ENCODE assay signal across 1 cellular context in genomic region chr15:83011271-83012037, GRCh38.
TF ChIP-seq lines count a peak whose summit lies in the region.

Gene C15orf40, minus strand, starts transcription at chr15:83011639. Its CDS starts 32 bp downstream, at chr15:83011607.

TF ChIP-seq in HepG2, 621 proteins besides CTCF, POLR2A, EP300 and RAD21 (continued from another document and continues in another):
- TF ChIP-seq, protein P1, sequence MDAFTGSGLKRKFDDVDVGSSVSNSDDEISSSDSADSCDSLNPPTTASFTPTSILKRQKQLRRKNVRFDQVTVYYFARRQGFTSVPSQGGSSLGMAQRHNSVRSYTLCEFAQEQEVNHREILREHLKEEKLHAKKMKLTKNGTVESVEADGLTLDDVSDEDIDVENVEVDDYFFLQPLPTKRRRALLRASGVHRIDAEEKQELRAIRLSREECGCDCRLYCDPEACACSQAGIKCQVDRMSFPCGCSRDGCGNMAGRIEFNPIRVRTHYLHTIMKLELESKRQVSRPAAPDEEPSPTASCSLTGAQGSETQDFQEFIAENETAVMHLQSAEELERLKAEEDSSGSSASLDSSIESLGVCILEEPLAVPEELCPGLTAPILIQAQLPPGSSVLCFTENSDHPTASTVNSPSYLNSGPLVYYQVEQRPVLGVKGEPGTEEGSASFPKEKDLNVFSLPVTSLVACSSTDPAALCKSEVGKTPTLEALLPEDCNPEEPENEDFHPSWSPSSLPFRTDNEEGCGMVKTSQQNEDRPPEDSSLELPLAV (CRISPR knock-in tag; conservative IDR thresholded peaks at IDR 0.05; ENCODE audit: low read depth) = 0 out of 2 replicates have a peak, but pooled peaks have one; percentile 47
- TF ChIP-seq EHMT2 (IDR thresholded peaks at IDR 0.05; ENCODE audit: borderline replicate concordance, low read depth, low read length) (no peak), SIN3A (IDR thresholded peaks at IDR 0.05; ENCODE audit: borderline replicate concordance, low read depth, low read length) (no peak), MED8 (CRISPR knock-in tag; IDR thresholded peaks at IDR 0.05; ENCODE audit: insufficient replicate concordance) (peak; percentile 69), FUBP1 (CRISPR knock-in tag; IDR thresholded peaks at IDR 0.05; ENCODE audit: borderline replicate concordance) (no peak), NR1H2 (CRISPR knock-in tag; IDR thresholded peaks at IDR 0.05; ENCODE audit: borderline replicate concordance, low read depth) (no peak), RAD51 (IDR thresholded peaks at IDR 0.05; ENCODE audit: borderline replicate concordance) (no peak), MYNN (CRISPR knock-in tag; IDR thresholded peaks at IDR 0.05; ENCODE audit: low read depth) (peak; percentile 88; the same call in 1 of the 2 replicates), THAP8 (CRISPR knock-in tag; IDR thresholded peaks at IDR 0.05; ENCODE audit: borderline replicate concordance) (0 out of 2 replicates have a peak, but pooled peaks have one; percentile 78), HDAC2 (CRISPR knock-in tag; IDR thresholded peaks at IDR 0.05) (peak; percentile 82), SP1 (IDR thresholded peaks at IDR 0.05) (no peak), SP1 (CRISPR knock-in tag; IDR thresholded peaks at IDR 0.05) (no peak), PHB2 (IDR thresholded peaks at IDR 0.05; ENCODE audit: partially characterized antibody) (no peak), KDM2A (CRISPR knock-in tag; IDR thresholded peaks at IDR 0.05; ENCODE audit: borderline replicate concordance, low read depth) (peak; percentile 85; the same call in 1 of the 2 replicates), TMF1 (CRISPR knock-in tag; IDR thresholded peaks at IDR 0.05; ENCODE audit: low read depth) (0 out of 2 replicates have a peak, but pooled peaks have one; percentile 35), ZNF124 (CRISPR knock-in tag; IDR thresholded peaks at IDR 0.05) (no peak), SIN3B (IDR thresholded peaks at IDR 0.05; ENCODE audit: low read length) (peak; percentile 46; the same call in 1 of the 2 replicates), RELA (CRISPR knock-in tag; IDR thresholded peaks at IDR 0.05) (no peak), CEBPB (IDR thresholded peaks at IDR 0.05; ENCODE audit: borderline replicate concordance, low read depth, low read length) (no peak), ISL2 (CRISPR knock-in tag; IDR thresholded peaks at IDR 0.05) (peak; percentile 77; the same call in 1 of the 2 replicates), ZNF354B (CRISPR knock-in tag; IDR thresholded peaks at IDR 0.05) (no peak), ZNF766 (CRISPR knock-in tag; IDR thresholded peaks at IDR 0.05; ENCODE audit: borderline replicate concordance) (no peak), ZNF33B (CRISPR knock-in tag; IDR thresholded peaks at IDR 0.05) (0 out of 2 replicates have a peak, but pooled peaks have one; percentile 51), CERS6 (CRISPR knock-in tag; IDR thresholded peaks at IDR 0.05) (no peak), DRAP1 (CRISPR knock-in tag; IDR thresholded peaks at IDR 0.05) (peak; percentile 59; the same call in 1 of the 2 replicates), PHF20 (CRISPR knock-in tag; IDR thresholded peaks at IDR 0.05) (peak; percentile 96), ZNF567 (CRISPR knock-in tag; IDR thresholded peaks at IDR 0.05; ENCODE audit: borderline replicate concordance) (peak; percentile 85), SNAI1 (CRISPR knock-in tag; IDR thresholded peaks at IDR 0.05; ENCODE audit: borderline replicate concordance) (peak; percentile 87; the same call in 1 of the 2 replicates), ZNF883 (CRISPR knock-in tag; IDR thresholded peaks at IDR 0.05; ENCODE audit: not compliant biosample characterization) (peak; percentile 89), MED13 (CRISPR knock-in tag; IDR thresholded peaks at IDR 0.05) (peak; percentile 86)
- TF ChIP-seq, protein P2, sequence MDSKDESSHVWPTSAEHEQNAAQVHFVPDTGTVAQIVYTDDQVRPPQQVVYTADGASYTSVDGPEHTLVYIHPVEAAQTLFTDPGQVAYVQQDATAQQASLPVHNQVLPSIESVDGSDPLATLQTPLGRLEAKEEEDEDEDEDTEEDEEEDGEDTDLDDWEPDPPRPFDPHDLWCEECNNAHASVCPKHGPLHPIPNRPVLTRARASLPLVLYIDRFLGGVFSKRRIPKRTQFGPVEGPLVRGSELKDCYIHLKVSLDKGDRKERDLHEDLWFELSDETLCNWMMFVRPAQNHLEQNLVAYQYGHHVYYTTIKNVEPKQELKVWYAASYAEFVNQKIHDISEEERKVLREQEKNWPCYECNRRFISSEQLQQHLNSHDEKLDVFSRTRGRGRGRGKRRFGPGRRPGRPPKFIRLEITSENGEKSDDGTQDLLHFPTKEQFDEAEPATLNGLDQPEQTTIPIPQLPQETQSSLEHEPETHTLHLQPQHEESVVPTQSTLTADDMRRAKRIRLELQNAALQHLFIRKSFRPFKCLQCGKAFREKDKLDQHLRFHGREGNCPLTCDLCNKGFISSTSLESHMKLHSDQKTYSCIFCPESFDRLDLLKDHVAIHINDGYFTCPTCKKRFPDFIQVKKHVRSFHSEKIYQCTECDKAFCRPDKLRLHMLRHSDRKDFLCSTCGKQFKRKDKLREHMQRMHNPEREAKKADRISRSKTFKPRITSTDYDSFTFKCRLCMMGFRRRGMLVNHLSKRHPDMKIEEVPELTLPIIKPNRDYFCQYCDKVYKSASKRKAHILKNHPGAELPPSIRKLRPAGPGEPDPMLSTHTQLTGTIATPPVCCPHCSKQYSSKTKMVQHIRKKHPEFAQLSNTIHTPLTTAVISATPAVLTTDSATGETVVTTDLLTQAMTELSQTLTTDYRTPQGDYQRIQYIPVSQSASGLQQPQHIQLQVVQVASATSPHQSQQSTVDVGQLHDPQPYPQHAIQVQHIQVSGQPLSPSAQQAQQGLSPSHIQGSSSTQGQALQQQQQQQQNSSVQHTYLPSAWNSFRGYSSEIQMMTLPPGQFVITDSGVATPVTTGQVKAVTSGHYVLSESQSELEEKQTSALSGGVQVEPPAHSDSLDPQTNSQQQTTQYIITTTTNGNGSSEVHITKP (CRISPR knock-in tag; IDR thresholded peaks at IDR 0.05; ENCODE audit: low read depth) = no peak
- TF ChIP-seq, protein P3, sequence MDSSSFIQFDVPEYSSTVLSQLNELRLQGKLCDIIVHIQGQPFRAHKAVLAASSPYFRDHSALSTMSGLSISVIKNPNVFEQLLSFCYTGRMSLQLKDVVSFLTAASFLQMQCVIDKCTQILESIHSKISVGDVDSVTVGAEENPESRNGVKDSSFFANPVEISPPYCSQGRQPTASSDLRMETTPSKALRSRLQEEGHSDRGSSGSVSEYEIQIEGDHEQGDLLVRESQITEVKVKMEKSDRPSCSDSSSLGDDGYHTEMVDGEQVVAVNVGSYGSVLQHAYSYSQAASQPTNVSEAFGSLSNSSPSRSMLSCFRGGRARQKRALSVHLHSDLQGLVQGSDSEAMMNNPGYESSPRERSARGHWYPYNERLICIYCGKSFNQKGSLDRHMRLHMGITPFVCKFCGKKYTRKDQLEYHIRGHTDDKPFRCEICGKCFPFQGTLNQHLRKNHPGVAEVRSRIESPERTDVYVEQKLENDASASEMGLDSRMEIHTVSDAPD (CRISPR knock-in tag; IDR thresholded peaks at IDR 0.05) = no peak
- TF ChIP-seq, protein P4, sequence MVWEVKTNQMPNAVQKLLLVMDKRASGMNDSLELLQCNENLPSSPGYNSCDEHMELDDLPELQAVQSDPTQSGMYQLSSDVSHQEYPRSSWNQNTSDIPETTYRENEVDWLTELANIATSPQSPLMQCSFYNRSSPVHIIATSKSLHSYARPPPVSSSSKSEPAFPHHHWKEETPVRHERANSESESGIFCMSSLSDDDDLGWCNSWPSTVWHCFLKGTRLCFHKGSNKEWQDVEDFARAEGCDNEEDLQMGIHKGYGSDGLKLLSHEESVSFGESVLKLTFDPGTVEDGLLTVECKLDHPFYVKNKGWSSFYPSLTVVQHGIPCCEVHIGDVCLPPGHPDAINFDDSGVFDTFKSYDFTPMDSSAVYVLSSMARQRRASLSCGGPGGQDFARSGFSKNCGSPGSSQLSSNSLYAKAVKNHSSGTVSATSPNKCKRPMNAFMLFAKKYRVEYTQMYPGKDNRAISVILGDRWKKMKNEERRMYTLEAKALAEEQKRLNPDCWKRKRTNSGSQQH (CRISPR knock-in tag; IDR thresholded peaks at IDR 0.05; ENCODE audit: low read depth) = no peak; the same call in 1 of the 2 replicates
- TF ChIP-seq, protein P5, sequence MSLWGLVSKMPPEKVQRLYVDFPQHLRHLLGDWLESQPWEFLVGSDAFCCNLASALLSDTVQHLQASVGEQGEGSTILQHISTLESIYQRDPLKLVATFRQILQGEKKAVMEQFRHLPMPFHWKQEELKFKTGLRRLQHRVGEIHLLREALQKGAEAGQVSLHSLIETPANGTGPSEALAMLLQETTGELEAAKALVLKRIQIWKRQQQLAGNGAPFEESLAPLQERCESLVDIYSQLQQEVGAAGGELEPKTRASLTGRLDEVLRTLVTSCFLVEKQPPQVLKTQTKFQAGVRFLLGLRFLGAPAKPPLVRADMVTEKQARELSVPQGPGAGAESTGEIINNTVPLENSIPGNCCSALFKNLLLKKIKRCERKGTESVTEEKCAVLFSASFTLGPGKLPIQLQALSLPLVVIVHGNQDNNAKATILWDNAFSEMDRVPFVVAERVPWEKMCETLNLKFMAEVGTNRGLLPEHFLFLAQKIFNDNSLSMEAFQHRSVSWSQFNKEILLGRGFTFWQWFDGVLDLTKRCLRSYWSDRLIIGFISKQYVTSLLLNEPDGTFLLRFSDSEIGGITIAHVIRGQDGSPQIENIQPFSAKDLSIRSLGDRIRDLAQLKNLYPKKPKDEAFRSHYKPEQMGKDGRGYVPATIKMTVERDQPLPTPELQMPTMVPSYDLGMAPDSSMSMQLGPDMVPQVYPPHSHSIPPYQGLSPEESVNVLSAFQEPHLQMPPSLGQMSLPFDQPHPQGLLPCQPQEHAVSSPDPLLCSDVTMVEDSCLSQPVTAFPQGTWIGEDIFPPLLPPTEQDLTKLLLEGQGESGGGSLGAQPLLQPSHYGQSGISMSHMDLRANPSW (CRISPR knock-in tag; IDR thresholded peaks at IDR 0.05; ENCODE audit: borderline replicate concordance) = no peak
- TF ChIP-seq, protein P6, sequence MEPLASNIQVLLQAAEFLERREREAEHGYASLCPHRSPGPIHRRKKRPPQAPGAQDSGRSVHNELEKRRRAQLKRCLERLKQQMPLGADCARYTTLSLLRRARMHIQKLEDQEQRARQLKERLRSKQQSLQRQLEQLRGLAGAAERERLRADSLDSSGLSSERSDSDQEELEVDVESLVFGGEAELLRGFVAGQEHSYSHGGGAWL (CRISPR knock-in tag; IDR thresholded peaks at IDR 0.05) = peak; percentile 78; the same call in 1 of the 2 replicates
- TF ChIP-seq, protein P7, sequence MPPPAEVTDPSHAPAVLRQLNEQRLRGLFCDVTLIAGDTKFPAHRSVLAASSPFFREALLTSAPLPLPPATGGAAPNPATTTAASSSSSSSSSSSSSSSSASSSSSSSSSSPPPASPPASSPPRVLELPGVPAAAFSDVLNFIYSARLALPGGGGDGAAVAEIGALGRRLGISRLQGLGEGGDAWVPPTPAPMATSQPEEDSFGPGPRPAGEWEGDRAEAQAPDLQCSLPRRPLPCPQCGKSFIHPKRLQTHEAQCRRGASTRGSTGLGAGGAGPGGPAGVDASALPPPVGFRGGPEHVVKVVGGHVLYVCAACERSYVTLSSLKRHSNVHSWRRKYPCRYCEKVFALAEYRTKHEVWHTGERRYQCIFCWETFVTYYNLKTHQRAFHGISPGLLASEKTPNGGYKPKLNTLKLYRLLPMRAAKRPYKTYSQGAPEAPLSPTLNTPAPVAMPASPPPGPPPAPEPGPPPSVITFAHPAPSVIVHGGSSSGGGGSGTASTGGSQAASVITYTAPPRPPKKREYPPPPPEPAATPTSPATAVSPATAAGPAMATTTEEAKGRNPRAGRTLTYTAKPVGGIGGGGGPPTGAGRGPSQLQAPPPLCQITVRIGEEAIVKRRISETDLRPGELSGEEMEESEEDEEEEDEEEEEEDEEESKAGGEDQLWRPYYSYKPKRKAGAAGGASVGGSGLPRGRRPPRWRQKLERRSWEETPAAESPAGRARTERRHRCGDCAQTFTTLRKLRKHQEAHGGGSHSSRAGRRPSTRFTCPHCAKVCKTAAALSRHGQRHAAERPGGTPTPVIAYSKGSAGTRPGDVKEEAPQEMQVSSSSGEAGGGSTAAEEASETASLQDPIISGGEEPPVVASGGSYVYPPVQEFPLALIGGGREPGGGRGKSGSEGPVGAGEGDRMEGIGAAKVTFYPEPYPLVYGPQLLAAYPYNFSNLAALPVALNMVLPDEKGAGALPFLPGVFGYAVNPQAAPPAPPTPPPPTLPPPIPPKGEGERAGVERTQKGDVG (CRISPR knock-in tag; IDR thresholded peaks at IDR 0.05; ENCODE audit: borderline replicate concordance) = peak; percentile 97
- TF ChIP-seq, protein P8, sequence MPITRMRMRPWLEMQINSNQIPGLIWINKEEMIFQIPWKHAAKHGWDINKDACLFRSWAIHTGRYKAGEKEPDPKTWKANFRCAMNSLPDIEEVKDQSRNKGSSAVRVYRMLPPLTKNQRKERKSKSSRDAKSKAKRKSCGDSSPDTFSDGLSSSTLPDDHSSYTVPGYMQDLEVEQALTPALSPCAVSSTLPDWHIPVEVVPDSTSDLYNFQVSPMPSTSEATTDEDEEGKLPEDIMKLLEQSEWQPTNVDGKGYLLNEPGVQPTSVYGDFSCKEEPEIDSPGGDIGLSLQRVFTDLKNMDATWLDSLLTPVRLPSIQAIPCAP (CRISPR knock-in tag; IDR thresholded peaks at IDR 0.05; ENCODE audit: low read depth) = no peak
